ENCODE assay signal across 18 cellular contexts in the genomic region with DNA sequence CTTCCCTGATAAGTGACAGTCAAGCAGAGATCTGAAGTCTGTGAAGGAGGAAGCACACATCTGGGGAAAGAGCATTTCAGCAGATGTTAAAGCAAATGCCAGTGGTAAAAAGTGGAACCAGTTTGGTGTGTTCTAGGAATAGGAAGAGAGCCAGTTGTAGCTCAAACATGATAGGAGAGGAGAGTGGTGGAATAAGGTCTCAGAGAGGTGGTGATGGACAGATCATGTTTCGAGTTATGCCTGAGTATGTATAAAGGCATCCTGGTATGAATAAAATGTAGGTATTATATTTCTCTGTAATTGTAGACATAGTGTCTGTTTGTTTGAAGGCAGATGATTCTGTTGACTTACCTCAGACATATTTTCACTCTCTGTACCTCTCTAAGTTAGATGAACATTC.
"Had no signal": no experiment of that assay in that cellular context is flagged by ENCODE, and none has a peak within 500 bp of the region (broad histone marks: within the 10 kb centered on the region; RNA-seq: fewer than 3 reads in every experiment).

No MANE protein-coding gene starts in this region.

- H3K36me3 ChIP-seq: breast epithelium, esophagus muscularis mucosa, sigmoid colon, suprapubic skin, upper lobe of left lung had no signal

- H3K9me3 ChIP-seq: breast epithelium, esophagus muscularis mucosa, sigmoid colon, suprapubic skin, upper lobe of left lung had no signal

- DNase-seq: activated CD4-positive, alpha-beta T cell treated with anti-CD3 and anti-CD28 coated beads for 1 hour; activated CD4-positive, alpha-beta T cell treated with anti-CD3 and anti-CD28 coated beads, Interleukin-2, amount 50 U/mL, for 48 hours; activated CD8-positive, alpha-beta memory T cell treated with anti-CD3 and anti-CD28 coated beads, Interleukin-2, amount 10 ng/mL, durations not matched to agents 7 days and 5 days; activated gamma-delta T cell; activated T-cell treated with anti-CD3 and anti-CD28 coated beads, Interleukin-2, amount 50 U/mL, for 48 hours; foreskin fibroblast; immature natural killer cell; naive thymus-derived CD8-positive, alpha-beta T cell; sigmoid colon; stimulated activated CD4-positive, alpha-beta T cell treated with anti-CD3 and anti-CD28 coated beads, Interleukin-2, amount 100 ng/mL, for 48 hours; stimulated activated CD8-positive, alpha-beta memory T cell treated with anti-CD3 and anti-CD28 coated beads, Interleukin-4, amount 100 ng/mL, for 48 hours; stimulated activated naive CD8-positive, alpha-beta T cell treated with anti-CD3 and anti-CD28 coated beads, Interleukin-15, Interleukin-2, amounts not matched to agents 100 U/mL and 50 U/mL, for 24 hours; upper lobe of left lung had no signal

- H3K4me3 ChIP-seq: breast epithelium, esophagus muscularis mucosa, lung, sigmoid colon, suprapubic skin, upper lobe of left lung had no signal

- H3K4me1 Mint-ChIP-seq: activated CD8-positive, alpha-beta memory T cell treated with anti-CD3 and anti-CD28 coated beads, Interleukin-2, amount 10 ng/mL, durations not matched to agents 7 days and 5 days; immature natural killer cell; naive thymus-derived CD8-positive, alpha-beta T cell had no signal

- H3K4me3 Mint-ChIP-seq: activated CD8-positive, alpha-beta memory T cell treated with anti-CD3 and anti-CD28 coated beads, Interleukin-2, amount 10 ng/mL, durations not matched to agents 7 days and 5 days; activated naive CD8-positive, alpha-beta T cell; immature natural killer cell; naive thymus-derived CD8-positive, alpha-beta T cell had no signal

- H3K27ac Mint-ChIP-seq: activated CD8-positive, alpha-beta memory T cell treated with anti-CD3 and anti-CD28 coated beads, Interleukin-2, amount 10 ng/mL, durations not matched to agents 7 days and 5 days; immature natural killer cell; naive thymus-derived CD8-positive, alpha-beta T cell had no signal

- H3K36me3 Mint-ChIP-seq: activated CD8-positive, alpha-beta memory T cell treated with anti-CD3 and anti-CD28 coated beads, Interleukin-2, amount 10 ng/mL, durations not matched to agents 7 days and 5 days; activated naive CD8-positive, alpha-beta T cell; immature natural killer cell; naive thymus-derived CD8-positive, alpha-beta T cell had no signal

- ATAC-seq: activated CD8-positive, alpha-beta memory T cell treated with anti-CD3 and anti-CD28 coated beads, Interleukin-2, amount 10 ng/mL, durations not matched to agents 7 days and 5 days; naive thymus-derived CD8-positive, alpha-beta T cell; stimulated activated naive CD8-positive, alpha-beta T cell treated with anti-CD3 and anti-CD28 coated beads, Interleukin-15, Interleukin-2, amounts not matched to agents 100 U/mL and 50 U/mL, for 24 hours had no signal

- H3K27ac ChIP-seq: breast epithelium, esophagus muscularis mucosa, sigmoid colon, suprapubic skin, upper lobe of left lung had no signal

- H3K27me3 ChIP-seq: breast epithelium, esophagus muscularis mucosa, sigmoid colon, suprapubic skin, upper lobe of left lung had no signal

- H3K9me3 Mint-ChIP-seq: immature natural killer cell; naive thymus-derived CD8-positive, alpha-beta T cell had no signal

- H3K4me1 ChIP-seq: breast epithelium, esophagus muscularis mucosa, sigmoid colon, suprapubic skin, upper lobe of left lung had no signal
